In the genomic region with DNA sequence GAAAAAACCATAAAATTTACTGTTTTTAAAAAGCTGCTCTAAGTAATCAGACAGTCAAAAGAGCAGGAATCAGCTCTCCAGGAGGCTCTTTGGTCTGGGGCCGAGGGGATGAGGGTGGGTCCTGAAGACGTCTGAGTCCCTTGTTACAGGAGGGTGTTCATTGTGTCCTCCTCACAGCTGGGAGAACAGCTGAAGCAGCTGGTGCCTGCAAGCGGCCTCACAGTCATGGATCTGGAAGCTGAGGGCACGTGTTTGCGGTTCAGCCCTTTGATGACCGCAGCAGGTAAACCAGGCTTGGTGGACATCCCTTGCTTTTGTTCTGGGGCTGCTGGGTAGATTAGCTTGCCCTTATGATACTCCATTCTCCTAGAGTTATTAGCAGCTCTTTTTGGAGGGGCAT, we compare ENCODE assay signal across 8 cellular contexts. TPM values are rescaled to one million over a fixed set of nuclear protein-coding genes. Genes with fewer than 3 reads are reported as not detected.
DNase-seq lines count a peak whose midpoint lies in the region; ATAC-seq and TF ChIP-seq lines count a peak whose summit lies in the region.
"Not testable (repeated sequence)": the region's sequence is repeated elsewhere in the genome, so short reads cannot be mapped to it uniquely, and the experiment has no call there.

No MANE protein-coding gene starts in this region.

- intact Hi-C loops in PC-3 (cut with micrococcal nuclease); right cardiac atrium (cut with DNase I): not testable (repeated sequence)
- intact Hi-C loops in sigmoid colon (cut with DNase I), result loop anchor here (10.0 kb wide), 1 partner anchor 45 kb away; no protein-coding TSS in a partner anchor

- H3K4me1 Mint-ChIP-seq in activated CD8-positive, alpha-beta T cell treated with anti-CD3 and anti-CD28 coated beads, Interleukin-2, amount 10 ng/mL, durations not matched to agents 7 days and 5 days (ENCODE audit: low read depth), result peaks cover 22% of the 10 kb centered on the region
- H3K4me1 Mint-ChIP-seq in chondrocyte (ENCODE audit: low read depth), result peaks cover 23% of the 10 kb centered on the region
- H3K4me1 Mint-ChIP-seq in nephron progenitor cell, result peaks cover 25% of the 10 kb centered on the region
- peaks cover 11% of the 10 kb centered on the region for H3K4me1 Mint-ChIP-seq in type B pancreatic cell (ENCODE audit: unreplicated experiment)

- peaks cover 53% of the 10 kb centered on the region for H3K36me3 Mint-ChIP-seq in activated CD8-positive, alpha-beta T cell treated with anti-CD3 and anti-CD28 coated beads, Interleukin-2, amount 10 ng/mL, durations not matched to agents 7 days and 5 days (ENCODE audit: low read depth)
- H3K36me3 Mint-ChIP-seq in chondrocyte (ENCODE audit: low read depth) (peaks cover 53% of the 10 kb centered on the region), nephron progenitor cell (ENCODE audit: low read depth) (peaks cover 83% of the 10 kb centered on the region), type B pancreatic cell (peaks cover 35% of the 10 kb centered on the region)

- not testable (repeated sequence) for H3K9me3 Mint-ChIP-seq in activated CD8-positive, alpha-beta T cell treated with anti-CD3 and anti-CD28 coated beads, Interleukin-2, amount 10 ng/mL, durations not matched to agents 7 days and 5 days (ENCODE audit: insufficient read depth); chondrocyte (ENCODE audit: low read depth); nephron progenitor cell; type B pancreatic cell

- H3K4me1 ChIP-seq in GM23248 (ENCODE audit: insufficient read depth) (peaks cover 32% of the 10 kb centered on the region), sigmoid colon (peaks cover 0 to 37% (median 18%) of the 10 kb centered on the region in 4 donors)
- not testable (repeated sequence) for H3K4me1 ChIP-seq in PC-3 (ENCODE audit: insufficient read depth, low read length); right cardiac atrium (ENCODE audit: control insufficient read depth, insufficient read depth, low read length)

- 64 to 66% methylated on average over 6 of the region's 6 CpGs for WGBS in GM23248 (ENCODE audit: low coverage in 1 of 2, low lambda C conversion rate in 2 of 2, missing lambda C conversion rate in 2 of 2), 2 experiments
- 83% methylated on average over 6 of the region's 6 CpGs for WGBS in right cardiac atrium
- 81 to 85% methylated on average over 6 of the region's 6 CpGs for WGBS in sigmoid colon, 2 donors

- not testable (repeated sequence) for H3K4me2 ChIP-seq in GM23248 (ENCODE audit: unreplicated experiment); PC-3 (ENCODE audit: low read length)

- POLR2A ChIA-PET in PC-3 (lab: Charles Lee; ENCODE audit: unreplicated experiment); activated CD8-positive, alpha-beta T cell treated with anti-CD3 and anti-CD28 coated beads, Interleukin-2, amount 10 ng/mL, durations not matched to agents 7 days and 5 days (lab: Charles Lee): not testable (repeated sequence)

- DNase-seq in GM23248 (peak; percentile 19), right cardiac atrium (peak in 2 of 3 donors; percentile 10 to 43), sigmoid colon (peak; percentile 52)
- not testable (repeated sequence) for DNase-seq in PC-3; activated CD8-positive, alpha-beta T cell treated with anti-CD3 and anti-CD28 coated beads, Interleukin-2, amount 10 ng/mL, durations not matched to agents 7 days and 5 days; chondrocyte (ENCODE audit: low spot score); nephron progenitor cell; type B pancreatic cell (ENCODE audit: extremely low spot score, unreplicated experiment)

- not testable (repeated sequence) for H3K9me3 ChIP-seq in GM23248 (ENCODE audit: low read depth); PC-3 (ENCODE audit: low read length); right cardiac atrium (ENCODE audit: control insufficient read depth, low read length); sigmoid colon

- H3K27ac ChIP-seq in GM23248, result peak overlapping the region; percentile 78
- not testable (repeated sequence) for H3K27ac ChIP-seq in PC-3 (ENCODE audit: low read length); right cardiac atrium (ENCODE audit: low read length)
- peak overlapping the region in 2 of 4 donors; percentile 40 to 66 for H3K27ac ChIP-seq in sigmoid colon

- TF ChIP-seq CTCF in PC-3 (conservative IDR thresholded peaks at IDR 0.05; ENCODE audit: low read depth, low read length); chondrocyte (IDR thresholded peaks at IDR 0.05); nephron progenitor cell (IDR thresholded peaks at IDR 0.05); sigmoid colon (IDR thresholded peaks at IDR 0.05); type B pancreatic cell (conservative IDR thresholded peaks at IDR 0.05): not testable (repeated sequence)

- peak overlapping the region; percentile 48 for H3K9ac ChIP-seq in GM23248
- H3K9ac ChIP-seq in PC-3 (ENCODE audit: low read length), result not testable (repeated sequence)

- TF ChIP-seq POLR2A in sigmoid colon (IDR thresholded peaks at IDR 0.05), result not testable (repeated sequence)

- in situ Hi-C loops in GM23248 (cut with MboI), result not testable (repeated sequence)

- not testable (repeated sequence) for H3K4me3 Mint-ChIP-seq in activated CD8-positive, alpha-beta T cell treated with anti-CD3 and anti-CD28 coated beads, Interleukin-2, amount 10 ng/mL, durations not matched to agents 7 days and 5 days; chondrocyte (ENCODE audit: unreplicated experiment); nephron progenitor cell; type B pancreatic cell

- peak overlapping the region; percentile 39 for H3K27ac Mint-ChIP-seq in activated CD8-positive, alpha-beta T cell treated with anti-CD3 and anti-CD28 coated beads, Interleukin-2, amount 10 ng/mL, durations not matched to agents 7 days and 5 days
- H3K27ac Mint-ChIP-seq in chondrocyte (ENCODE audit: unreplicated experiment) (peak overlapping the region; percentile 55), nephron progenitor cell (peak overlapping the region; percentile 87), type B pancreatic cell (peak overlapping the region; percentile 63)

- H3K27me3 Mint-ChIP-seq in activated CD8-positive, alpha-beta T cell treated with anti-CD3 and anti-CD28 coated beads, Interleukin-2, amount 10 ng/mL, durations not matched to agents 7 days and 5 days (ENCODE audit: low read depth); chondrocyte (ENCODE audit: low read depth); nephron progenitor cell (ENCODE audit: low read depth, poor library complexity); type B pancreatic cell: not testable (repeated sequence)

- ATAC-seq in PC-3; activated CD8-positive, alpha-beta T cell treated with anti-CD3 and anti-CD28 coated beads, Interleukin-2, amount 10 ng/mL, durations not matched to agents 7 days and 5 days; right cardiac atrium: not testable (repeated sequence)

- H2AFZ ChIP-seq in GM23248; PC-3 (ENCODE audit: low read length): not testable (repeated sequence)

- not testable (repeated sequence) for H3K4me3 ChIP-seq in GM23248; PC-3 (ENCODE audit: low read length); right cardiac atrium (ENCODE audit: low read length); sigmoid colon

- not testable (repeated sequence) for H4K20me1 ChIP-seq in GM23248 (ENCODE audit: insufficient read depth); PC-3 (ENCODE audit: low read length)

- not testable (repeated sequence) for H3K9me2 ChIP-seq in GM23248 (ENCODE audit: insufficient read depth); PC-3 (replicated peaks; ENCODE audit: low read length)

- H3K79me2 ChIP-seq in GM23248 (ENCODE audit: insufficient read depth), result peaks cover 46% of the 10 kb centered on the region
- H3K79me2 ChIP-seq in PC-3 (ENCODE audit: low read length), result not testable (repeated sequence)

- not testable (repeated sequence) for H3K27me3 ChIP-seq in GM23248 (replicated peaks; ENCODE audit: insufficient read depth); PC-3 (ENCODE audit: low read length); right cardiac atrium (ENCODE audit: control insufficient read depth, insufficient read depth); sigmoid colon

- H3K36me3 ChIP-seq in GM23248 (ENCODE audit: low read depth) (peaks cover 18% of the 10 kb centered on the region; the same call in 1 of the 2 replicates), PC-3 (ENCODE audit: low read depth, low read length) (peaks cover 23% of the 10 kb centered on the region), sigmoid colon (peaks cover 24 to 72% (median 40%) of the 10 kb centered on the region in 4 donors)

- peaks cover 41% of the 10 kb centered on the region for H3F3A ChIP-seq in GM23248 (ENCODE audit: insufficient read depth)
- not testable (repeated sequence) for H3F3A ChIP-seq in PC-3 (ENCODE audit: low read length, unreplicated experiment)

- CTCF ChIA-PET in PC-3 (lab: Charles Lee); activated CD8-positive, alpha-beta T cell treated with anti-CD3 and anti-CD28 coated beads, Interleukin-2, amount 10 ng/mL, durations not matched to agents 7 days and 5 days (lab: Charles Lee): not testable (repeated sequence)

- TF ChIP-seq EP300 in sigmoid colon (IDR thresholded peaks at IDR 0.05), result not testable (repeated sequence)

- BruUV-seq in PC-3 (replicated peaks; lab: Mats Ljungman, UMichigan), result TSS peak; percentile 20

RNA-seq across cellular contexts. Expression of a gene that starts 26.1 kb away (rescaled TPM):
- total RNA-seq in GM23248 (2014; rRNA removed; shearing (Covaris generic)), result 61.2 and 71.3 TPM in 2 replicates
- polyA plus RNA-seq in GM23248 (2016; fragmentation: Nextera tagmentation; extraction: Ambion mirVana), result 108 and 112 TPM in 2 replicates
- total RNA-seq in PC-3 (2014; rRNA removed), result 23.8 and 32.0 TPM in 2 replicates
- total RNA-seq in activated CD8-positive, alpha-beta T cell treated with anti-CD3 and anti-CD28 coated beads, Interleukin-2, amount 10 ng/mL, durations not matched to agents 7 days and 5 days, result 10 to 100 TPM; 54.9 to 55.2 TPM
- 47.4 to 50.3 TPM (median 49.3 TPM) in 3 replicates for total RNA-seq in chondrocyte
- 10 to 100 TPM; 21.4 to 27.9 (median 23.6) TPM for total RNA-seq in right cardiac atrium
- polyA plus RNA-seq in right cardiac atrium, result 37.2 TPM
- 10 to 100 TPM; 61.2 to 90.6 (median 74.8) TPM for total RNA-seq in sigmoid colon
- polyA plus RNA-seq in sigmoid colon, result 100 to 1,000 TPM in 2 of 3 donors, 10 to 100 TPM in 1; 32.8 to 112 (median 101) TPM
- 30.4 and 45.3 TPM in 2 replicates for total RNA-seq in type B pancreatic cell (ENCODE audit: low replicate concordance)

RNA-seq across cellular contexts. Expression of a gene that starts 54.9 kb away (rescaled TPM):
- total RNA-seq in GM23248 (2014; rRNA removed; shearing (Covaris generic)), result 63.9 and 73.1 TPM in 2 replicates
- polyA plus RNA-seq in GM23248 (2016; fragmentation: Nextera tagmentation; extraction: Ambion mirVana) (57.8 and 61.1 TPM in 2 replicates), right cardiac atrium (31.5 TPM), sigmoid colon (100 to 1,000 TPM in 1 of 3 donors, 10 to 100 TPM in 2; 94.3 to 112 (median 99.6) TPM)
- total RNA-seq in PC-3 (2014; rRNA removed) (62.6 and 75.4 TPM in 2 replicates), chondrocyte (120 to 156 TPM (median 125 TPM) in 3 replicates), right cardiac atrium (100 to 1,000 TPM in 1 of 4 donors, 10 to 100 TPM in 3; 87.1 to 106 (median 88.5) TPM), sigmoid colon (10 to 100 TPM; 46.4 to 57.3 (median 52.2) TPM), type B pancreatic cell (ENCODE audit: low replicate concordance) (130 and 198 TPM in 2 replicates)
- 10 to 100 TPM; 46.4 to 46.6 TPM for total RNA-seq in activated CD8-positive, alpha-beta T cell treated with anti-CD3 and anti-CD28 coated beads, Interleukin-2, amount 10 ng/mL, durations not matched to agents 7 days and 5 days
